Comparison of ENCODE assay signal across 8 cellular contexts in the genomic region with DNA sequence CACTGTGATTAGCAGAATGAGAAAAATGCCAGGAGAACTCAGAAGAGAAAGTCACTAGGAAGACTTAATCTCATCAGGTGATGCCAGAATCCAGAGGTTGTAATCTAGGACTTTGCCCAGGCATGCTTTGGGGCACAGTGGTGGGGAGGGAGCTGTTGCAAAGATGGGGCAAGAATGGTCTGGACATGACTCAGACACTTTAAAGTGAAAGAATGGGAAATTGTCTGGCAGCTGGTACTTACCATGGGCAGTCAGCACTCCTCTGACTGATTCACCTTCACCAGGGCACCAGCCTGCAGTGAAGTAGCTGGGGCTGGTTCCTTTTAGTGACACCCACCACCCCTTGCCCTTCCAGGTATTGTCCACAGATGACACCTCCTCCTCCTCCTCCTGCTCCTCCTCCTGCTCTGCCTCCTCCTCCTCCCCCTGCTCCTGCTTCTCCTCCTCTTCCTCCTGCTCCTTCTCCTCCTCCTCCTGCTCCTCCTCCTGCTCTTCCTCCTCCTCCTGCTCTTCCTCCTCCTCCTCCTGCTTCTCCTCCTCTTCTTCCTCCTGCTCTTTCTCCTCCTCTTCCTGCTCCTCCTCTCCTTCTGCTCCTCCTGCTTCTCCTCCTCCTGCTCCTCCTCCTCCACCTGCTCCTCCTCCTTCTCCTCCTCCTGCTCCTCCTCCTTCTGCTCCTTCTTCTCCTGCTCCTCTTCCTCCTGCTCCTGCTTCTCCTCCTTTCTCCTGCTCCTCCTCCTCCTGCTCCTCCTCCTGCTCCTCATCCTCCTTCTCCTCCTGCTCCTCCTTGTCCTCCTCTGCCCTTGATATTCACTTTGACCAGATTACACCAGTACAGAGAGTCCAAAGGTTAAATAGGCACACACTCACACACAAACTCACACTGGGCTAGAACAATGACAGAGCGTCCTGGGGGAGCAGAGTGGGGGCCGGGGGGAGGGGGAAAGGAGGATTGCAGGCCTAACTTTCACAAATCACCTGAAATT. TPM values are rescaled to one million over a fixed set of nuclear protein-coding genes. Genes with fewer than 3 reads are reported as not detected.
A peak's percentile ranks its signal among the peaks of the same experiment; 100 is the strongest.
DNase-seq lines count a peak whose midpoint lies in the region; ATAC-seq and TF ChIP-seq lines count a peak whose summit lies in the region.

A gene (minus strand): TSS at position 379 of the 983 bp plus-strand sequence. CDS start 8,739 bp downstream, outside the sequence.

- peak within 1 kb of the TSS; percentile 1 to 72 (median 51) for H3K4me3 Mint-ChIP-seq in nephron
- no peak within 1 kb of the TSS for H3K4me3 Mint-ChIP-seq in activated T-cell treated with anti-CD3 and anti-CD28 coated beads, Interleukin-2, amount 50 U/mL, for 4 hours

- peaks cover 18% of the 10 kb centered on the region for H3K4me1 Mint-ChIP-seq in nephron
- peaks cover 13% of the 10 kb centered on the region for H3K4me1 Mint-ChIP-seq in activated T-cell treated with anti-CD3 and anti-CD28 coated beads, Interleukin-2, amount 50 U/mL, for 4 hours (ENCODE audit: low read depth)

- no peak for TF ChIP-seq CTCF in coronary artery (IDR thresholded peaks at IDR 0.05)
- no peak for TF ChIP-seq CTCF in nephron (IDR thresholded peaks at IDR 0.05; ENCODE audit: unreplicated experiment in 3 of 3)

- H3K9me3 Mint-ChIP-seq in nephron, result peaks cover 4% of the 10 kb centered on the region
- H3K9me3 Mint-ChIP-seq in activated T-cell treated with anti-CD3 and anti-CD28 coated beads, Interleukin-2, amount 50 U/mL, for 4 hours, result no peaks in the 10 kb centered on the region

- peak within 1 kb of the TSS; percentile 1 to 78 (median 77) for H3K27ac Mint-ChIP-seq in nephron

- peak; percentile 30 for ATAC-seq in GM18498 (IDR thresholded peaks at IDR 0.05; ENCODE audit: unreplicated experiment)
- ATAC-seq in activated T-cell treated with anti-CD3 and anti-CD28 coated beads, Interleukin-2, amount 50 U/mL, for 4 hours, result no peak

- H3K27ac ChIP-seq in coronary artery, result peak within 1 kb of the TSS in 1 of 2 donors; percentile 61

- peaks cover 7% of the 10 kb centered on the region for H3K27me3 Mint-ChIP-seq in nephron (ENCODE audit: low read depth)
- H3K27me3 Mint-ChIP-seq in activated T-cell treated with anti-CD3 and anti-CD28 coated beads, Interleukin-2, amount 50 U/mL, for 4 hours (ENCODE audit: low read depth), result peaks cover 2% of the 10 kb centered on the region

- peak; percentile 84 for DNase-seq in AG08396 (ENCODE audit: low spot score)
- peak; percentile 83 for DNase-seq in NOMO-1 treated with DMSO at 0.1 percent for 48 hours (lab: John Stamatoyannopoulos, UW; ENCODE audit: unreplicated experiment)
- no peak for DNase-seq in coronary artery (ENCODE audit: low spot score)
- no peak for DNase-seq in NAMALWA (ENCODE audit: low spot score)
- no peak for DNase-seq in activated T-cell treated with anti-CD3 and anti-CD28 coated beads, Interleukin-2, amount 50 U/mL, for 4 hours
- DNase-seq in NCI-H1048 (lab: John Stamatoyannopoulos, UW), result no peak

- H3K36me3 Mint-ChIP-seq in nephron (ENCODE audit: low read depth), result no peaks in the 10 kb centered on the region
- no peaks in the 10 kb centered on the region for H3K36me3 Mint-ChIP-seq in activated T-cell treated with anti-CD3 and anti-CD28 coated beads, Interleukin-2, amount 50 U/mL, for 4 hours (ENCODE audit: insufficient read depth)

- peak within 1 kb of the TSS; percentile 45 for H3K4me3 ChIP-seq in coronary artery

RNA-seq across cellular contexts. Expression of the gene that starts here (rescaled TPM):
- total RNA-seq in activated T-cell treated with anti-CD3 and anti-CD28 coated beads, Interleukin-2, amount 50 U/mL, for 4 hours, result not detected

Comparison
In these comparisons a context has a peak if more than half of its experiments do, and no peak if none do; other contexts are left out.
1. DNase-seq: peak in AG08396 (single experiment) and NOMO-1 treated with DMSO at 0.1 percent for 48 hours (single experiment); none in coronary artery (single experiment), NAMALWA (single experiment), activated T-cell treated with anti-CD3 and anti-CD28 coated beads, Interleukin-2, amount 50 U/mL, for 4 hours (single experiment) and NCI-H1048 (single experiment).